ENCODE assay signal across 15 cellular contexts in the genomic region with DNA sequence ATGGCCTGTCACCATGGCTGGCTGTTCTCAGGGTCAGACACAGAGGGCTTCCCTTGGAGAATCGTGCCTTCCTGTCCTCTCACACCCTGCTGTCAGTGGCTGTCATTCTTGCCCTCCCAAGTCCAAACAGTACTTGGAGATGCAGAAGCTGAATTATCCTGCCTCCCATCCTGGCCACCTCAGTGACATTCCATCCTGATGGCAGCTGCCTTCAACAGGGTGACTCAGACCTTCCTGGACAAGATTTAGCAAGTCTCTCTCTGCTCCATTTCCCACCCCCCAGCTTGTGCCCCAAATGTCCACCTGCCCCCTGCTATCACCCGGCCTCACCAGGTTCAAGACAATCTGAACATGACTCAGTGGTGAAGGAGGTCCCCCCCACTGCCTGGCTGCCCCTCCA. TPM values are rescaled to one million over a fixed set of nuclear protein-coding genes. Genes with fewer than 3 reads are reported as not detected.
DNase-seq lines count a peak whose midpoint lies in the region; ATAC-seq and TF ChIP-seq lines count a peak whose summit lies in the region.
"Had no signal": no experiment of that assay in that cellular context is flagged by ENCODE, and none has a peak within 500 bp of the region (broad histone marks: within the 10 kb centered on the region; RNA-seq: fewer than 3 reads in every experiment).

No MANE protein-coding gene starts in this region.

- no peak overlapping the region for H3K4me3 ChIP-seq in mammary epithelial cell (replicated peaks in 1 of 3; ENCODE audit: insufficient read depth in 1 of 3, low read depth in 2 of 3, low read length in 3 of 3)
- H3K4me3 ChIP-seq in breast epithelium = no peak overlapping the region
- no peak overlapping the region for H3K4me3 ChIP-seq in adipocyte (ENCODE audit: low read length)

- CTCF ChIA-PET in mammary epithelial cell (lab: Charles Lee; ENCODE audit: low non-redundant PET) (no interaction called here), GM10248 (lab: Yijun Ruan, JAX) (interaction anchor here (1.3 to 1.4 kb wide), 2 partner anchors 54 to 586 kb away, joined by 3 read pairs; no protein-coding TSS in a partner anchor)

- no peaks in the 10 kb centered on the region for H3K79me2 ChIP-seq in mammary epithelial cell (ENCODE audit: insufficient read depth, low read length)

- H2AFZ ChIP-seq in mammary epithelial cell (ENCODE audit: low read depth, low read length) = peak overlapping the region; percentile 0

- no peak overlapping the region for H3K4me2 ChIP-seq in mammary epithelial cell (ENCODE audit: insufficient read depth, low read depth, low read length)

- no peak overlapping the region for H3K9ac ChIP-seq in mammary epithelial cell (ENCODE audit: insufficient read depth, low read length)
- H3K9ac ChIP-seq in adipocyte (ENCODE audit: low read length) = no peak overlapping the region

- intact Hi-C loops in mammary epithelial cell (cut with micrococcal nuclease) (no loop called here), breast epithelium (cut with DNase I; ENCODE audit: low total_unique reads) (no loop called here)

- 0% methylated on average over 2 of the region's 2 CpGs for WGBS in mammary epithelial cell (ENCODE audit: low coverage, missing lambda C conversion rate)

- DNase-seq in mammary epithelial cell = peak; percentile 51
- DNase-seq in breast epithelium (ENCODE audit: low spot score in 2 of 2) = no peak
- peak; percentile 34 for DNase-seq in adipocyte (ENCODE audit: low read depth)
- peak; percentile 76 for DNase-seq in islet precursor cell
- DNase-seq in GM10248 (ENCODE audit: extremely low spot score) = no peak
- DNase-seq in amygdala (lab: John Stamatoyannopoulos, UW) = no peak
- DNase-seq: 8988T; activated gamma-delta T cell; CD8-positive, alpha-beta T cell; GF-D8; immature natural killer cell; NCI-H345 had no signal

- no peak for ATAC-seq in GM19395 (IDR thresholded peaks at IDR 0.05; ENCODE audit: unreplicated experiment)
- no peak for ATAC-seq in GM18502 (IDR thresholded peaks at IDR 0.05; ENCODE audit: poor library complexity, unreplicated experiment)
- ATAC-seq: CD8-positive, alpha-beta T cell; WTC11 had no signal

- no TSS peak for BruUV-seq in mammary epithelial cell (replicated peaks; lab: Mats Ljungman, UMichigan)

- in situ Hi-C loops in mammary epithelial cell (cut with MboI; ENCODE audit: low sequenced_read_pairs in 2 of 2) = loop anchor here in 1 of 2 donors (10.0 kb wide), 1 partner anchor 170 kb away; no protein-coding TSS in a partner anchor

- dilution Hi-C loops in mammary epithelial cell (cut with HindIII; ENCODE audit: low sequenced_read_pairs) = loop anchor here (5.0 kb wide), 2 partner anchors 42 to 87 kb away; no protein-coding TSS in a partner anchor

- H3K4me1 ChIP-seq in mammary epithelial cell (ENCODE audit: insufficient read depth, low read length) = peaks cover 36% of the 10 kb centered on the region
- H3K4me1 ChIP-seq in breast epithelium = no peaks in the 10 kb centered on the region
- H3K4me1 ChIP-seq in adipocyte (ENCODE audit: control insufficient read depth, insufficient read depth, low read length) = peaks cover 16% of the 10 kb centered on the region

- H3K9me3 ChIP-seq in mammary epithelial cell (replicated peaks; ENCODE audit: insufficient read depth, low read length) (no peaks in the 10 kb centered on the region), breast epithelium (no peaks in the 10 kb centered on the region), adipocyte (ENCODE audit: control insufficient read depth, low read length) (no peaks in the 10 kb centered on the region)

- no peak for TF ChIP-seq CTCF in mammary epithelial cell (conservative IDR thresholded peaks at IDR 0.05 in 1 of 2, IDR thresholded peaks at IDR 0.05 in 1 of 2; ENCODE audit: extremely low read depth in 1 of 2, insufficient read depth in 1 of 2, low read depth in 1 of 2, low read length in 2 of 2)
- TF ChIP-seq CTCF in breast epithelium (IDR thresholded peaks at IDR 0.05) = no peak
- no peak for TF ChIP-seq CTCF in GM10248 (IDR thresholded peaks at IDR 0.05; ENCODE audit: control extremely low read depth, extremely low read depth, low read depth, missing control alignments)

- H3K27me3 ChIP-seq in mammary epithelial cell (ENCODE audit: insufficient read depth, low read length) (no peaks in the 10 kb centered on the region), breast epithelium (no peaks in the 10 kb centered on the region), adipocyte (replicated peaks; ENCODE audit: control insufficient read depth, insufficient read depth, low read length) (peaks cover 4% of the 10 kb centered on the region)

- no peak for TF ChIP-seq POLR2A in breast epithelium (IDR thresholded peaks at IDR 0.05)

- H3K27ac ChIP-seq in mammary epithelial cell (ENCODE audit: insufficient read depth, low read depth, low read length) (no peak overlapping the region), breast epithelium (peak overlapping the region in 1 of 2 donors; percentile 7)

- H3K36me3 ChIP-seq in mammary epithelial cell (ENCODE audit: insufficient read depth, low read length) (no peaks in the 10 kb centered on the region), breast epithelium (no peaks in the 10 kb centered on the region), adipocyte (ENCODE audit: control insufficient read depth, insufficient read depth, low read length, severe bottlenecking) (no peaks in the 10 kb centered on the region)

- POLR2A ChIA-PET in GM10248 (lab: Yijun Ruan, JAX) = no interaction called here

- no peaks in the 10 kb centered on the region for H4K20me1 ChIP-seq in mammary epithelial cell (ENCODE audit: insufficient read depth, low read length)

RNA-seq across cellular contexts. Expression of gene KRT36, which starts 4.8 kb away (rescaled TPM):
- total RNA-seq in mammary epithelial cell = not detected
- polyA plus RNA-seq in mammary epithelial cell = not detected
- polyA minus RNA-seq in mammary epithelial cell = not detected
- total RNA-seq in breast epithelium = not detected
- total RNA-seq: CD8-positive, alpha-beta T cell; WTC11 had no signal
- polyA plus RNA-seq: immature natural killer cell had no signal

RNA-seq across cellular contexts. Expression of gene KRT13, which starts 10.9 kb away (rescaled TPM):
- 1 to 10 TPM in 1 of 2 donors, under 1 TPM in 1; 0.17 to 1.4 TPM for total RNA-seq in mammary epithelial cell
- 1.2 TPM for polyA plus RNA-seq in mammary epithelial cell
- not detected for polyA minus RNA-seq in mammary epithelial cell
- 1 to 10 TPM in 1 of 3 donors, not detected in 2; 1.6 TPM for total RNA-seq in breast epithelium
- total RNA-seq: CD8-positive, alpha-beta T cell; WTC11 had no signal
- polyA plus RNA-seq: immature natural killer cell had no signal

RNA-seq across cellular contexts. Expression of gene KRT35, which starts 13.6 kb away (rescaled TPM):
- total RNA-seq in mammary epithelial cell (not detected), breast epithelium (not detected)
- not detected for polyA plus RNA-seq in mammary epithelial cell
- not detected for polyA minus RNA-seq in mammary epithelial cell
- total RNA-seq: CD8-positive, alpha-beta T cell; WTC11 had no signal
- polyA plus RNA-seq: immature natural killer cell had no signal

RNA-seq across cellular contexts. Expression of gene KRT15, which starts 24.2 kb away (rescaled TPM):
- total RNA-seq in mammary epithelial cell (1,000 to 10,000 TPM in 1 of 2 donors, 100 to 1,000 TPM in 1; 302 to 1,980 TPM), breast epithelium (1,000 to 10,000 TPM in 1 of 3 donors, 100 to 1,000 TPM in 1, under 1 TPM in 1; 0.80 to 2,244 (median 331) TPM)
- polyA plus RNA-seq in mammary epithelial cell = 2,083 TPM
- polyA minus RNA-seq in mammary epithelial cell = 1,726 TPM
- total RNA-seq: CD8-positive, alpha-beta T cell had no signal
- polyA plus RNA-seq: immature natural killer cell had no signal

RNA-seq across cellular contexts. Expression of gene KRT32, which starts 27.3 kb away (rescaled TPM):
- total RNA-seq in mammary epithelial cell (not detected), breast epithelium (under 1 TPM in 2 of 3 donors, not detected in 1; 0.33 to 0.73 TPM)
- polyA plus RNA-seq in mammary epithelial cell = 0.23 TPM
- polyA minus RNA-seq in mammary epithelial cell = not detected
- total RNA-seq: CD8-positive, alpha-beta T cell; WTC11 had no signal
- polyA plus RNA-seq: immature natural killer cell had no signal

Comparison
In these comparisons a context has a peak if more than half of its experiments do, and no peak if none do; other contexts are left out.
1. DNase-seq: peak in mammary epithelial cell (single experiment), adipocyte (single experiment) and islet precursor cell (single experiment); none in breast epithelium (0 of 2), GM10248 (single experiment) and amygdala (0 of 56).